Comparison of ENCODE assay signal across 8 cellular contexts in the genomic region with DNA sequence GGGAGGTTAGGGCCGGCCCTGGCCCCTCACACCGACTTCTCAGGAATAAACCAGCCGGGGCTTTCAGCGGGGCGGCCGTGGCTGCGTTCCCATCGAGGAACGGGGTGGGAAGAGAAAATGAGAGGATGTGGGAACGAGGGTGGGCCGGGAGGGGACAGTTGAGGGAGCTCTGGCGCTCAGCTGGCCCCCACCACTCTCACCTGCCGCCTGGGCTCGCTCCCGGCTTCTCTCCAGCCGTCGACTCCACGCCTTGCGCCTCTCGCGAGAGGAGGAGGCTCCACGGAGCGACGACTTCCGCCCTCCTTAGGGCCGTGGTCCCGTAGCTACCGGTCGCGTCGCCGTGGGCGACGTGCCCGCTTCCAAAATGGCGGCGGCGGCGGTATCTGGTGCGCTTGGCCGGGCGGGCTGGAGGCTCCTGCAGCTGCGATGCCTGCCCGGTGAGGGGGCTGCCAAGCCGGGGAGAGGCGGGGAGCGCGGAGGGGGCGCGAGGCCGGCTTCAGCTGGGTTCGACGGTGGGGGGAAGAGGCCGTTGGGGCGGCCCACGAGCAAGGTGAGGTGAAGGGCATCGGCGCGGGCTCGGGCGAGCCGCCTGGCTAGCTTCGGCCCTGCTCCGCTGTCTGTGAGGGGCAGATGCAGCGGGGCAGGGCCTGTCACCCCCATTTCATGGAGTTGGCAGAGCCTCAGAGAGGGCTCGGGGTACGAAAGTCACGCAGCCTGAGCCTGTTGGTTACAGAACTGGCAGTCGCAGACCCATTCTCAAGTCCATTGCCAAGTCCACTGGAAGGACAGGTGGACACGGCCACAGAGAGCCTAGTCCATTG. TPM values are rescaled to one million over a fixed set of nuclear protein-coding genes. Genes with fewer than 3 reads are reported as not detected.
DNase-seq lines count a peak whose midpoint lies in the region; ATAC-seq and TF ChIP-seq lines count a peak whose summit lies in the region.

A gene (minus strand): TSS at position 244 of the 821 bp plus-strand sequence. CDS start 6,457 bp downstream, outside the sequence.
A gene with protein sequence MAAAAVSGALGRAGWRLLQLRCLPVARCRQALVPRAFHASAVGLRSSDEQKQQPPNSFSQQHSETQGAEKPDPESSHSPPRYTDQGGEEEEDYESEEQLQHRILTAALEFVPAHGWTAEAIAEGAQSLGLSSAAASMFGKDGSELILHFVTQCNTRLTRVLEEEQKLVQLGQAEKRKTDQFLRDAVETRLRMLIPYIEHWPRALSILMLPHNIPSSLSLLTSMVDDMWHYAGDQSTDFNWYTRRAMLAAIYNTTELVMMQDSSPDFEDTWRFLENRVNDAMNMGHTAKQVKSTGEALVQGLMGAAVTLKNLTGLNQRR (plus strand): TSS at position 338 of the 821 bp plus-strand sequence. CDS start 27 bp downstream, at position 365.

- H3K79me1 ChIP-seq in IMR-90 (ENCODE audit: low read depth in 1 of 2, low read length in 2 of 2), result peaks cover 40 to 60% of the 10 kb centered on the region in 2 experiments

- CTCF ChIA-PET in IMR-90 (lab: Yijun Ruan, JAX), result interaction anchor here (0.8 kb wide), 1 partner anchor 14 kb away, joined by 3 read pairs; no protein-coding TSS in a partner anchor

- peak within 1 kb of the TSS; percentile 64 for H4K91ac ChIP-seq in IMR-90 (ENCODE audit: insufficient read depth, low read depth, low read length)

- H3K27me3 ChIP-seq in IMR-90 (ENCODE audit: control insufficient read depth, insufficient read depth, low read length), result no peaks in the 10 kb centered on the region

- TF ChIP-seq POLR2A in IMR-90 (IDR thresholded peaks at IDR 0.05; ENCODE audit: low read depth, low read length), result peak; percentile 72

- H3K4me1 ChIP-seq in IMR-90 (ENCODE audit: control insufficient read depth, insufficient read depth, low read length) (peaks cover 3% of the 10 kb centered on the region), mucosa of descending colon (ENCODE audit: low read depth) (no peaks in the 10 kb centered on the region)

- no peak within 1 kb of the TSS for H2BK120ac ChIP-seq in IMR-90 (ENCODE audit: low read depth, low read length)

- H4K5ac ChIP-seq in IMR-90 (ENCODE audit: low read depth, low read length), result peak within 1 kb of the TSS; percentile 87

- peak within 1 kb of the TSS; percentile 89 to 92 for H4K8ac ChIP-seq in IMR-90 (ENCODE audit: low read depth in 2 of 2, low read length in 2 of 2)

- H3K4me3 ChIP-seq in IMR-90 (ENCODE audit: insufficient read depth, low read depth, low read length) (peak within 1 kb of the TSS; percentile 95), epithelial cell of esophagus (ENCODE audit: low read length) (peak within 1 kb of the TSS; percentile 97), mucosa of descending colon (peak within 1 kb of the TSS; percentile 86)

- peak within 1 kb of the TSS; percentile 96 for H3K9ac ChIP-seq in IMR-90 (ENCODE audit: low read depth, low read length)

- no peak for TF ChIP-seq RAD21 in IMR-90 (IDR thresholded peaks at IDR 0.05; ENCODE audit: low read length)

- ATAC-seq in GM21528 (IDR thresholded peaks at IDR 0.05; ENCODE audit: low FRiP score, unreplicated experiment) (peak; percentile 97), IMR-90 (ENCODE audit: low read depth) (peak; percentile 99), mucosa of descending colon (peak; percentile 99)

- dilution Hi-C loops in IMR-90 (cut with HindIII; ENCODE audit: low sequenced_read_pairs, unreplicated experiment), result no loop called here

- in situ Hi-C loops in IMR-90 (cut with MboI; ENCODE audit: low sequenced_read_pairs), result no loop called here

- TF ChIP-seq CTCF in IMR-90 (conservative IDR thresholded peaks at IDR 0.05; ENCODE audit: low read depth, low read length), result 0 out of 2 replicates have a peak, but pooled peaks have one; percentile 7
- TF ChIP-seq CTCF in epithelial cell of esophagus (IDR thresholded peaks at IDR 0.05; ENCODE audit: insufficient read depth, low read depth, low read length, missing control alignments), result no peak
- no peak for TF ChIP-seq CTCF in mucosa of descending colon (IDR thresholded peaks at IDR 0.05)

- H2AK9ac ChIP-seq in IMR-90 (replicated peaks; ENCODE audit: low read depth, low read length, poor library complexity), result peak within 1 kb of the TSS; percentile 97

- BruUV-seq in IMR-90 (replicated peaks; lab: Mats Ljungman, UMichigan), result no TSS peak

- DNase-seq in DMS 273 treated with DMSO at 0.1 percent for 48 hours (lab: John Stamatoyannopoulos, UW) (peak; percentile 73), IMR-90 (peak; percentile 91), OCI-M1 (lab: John Stamatoyannopoulos, UW) (peak; percentile 90), activated T-cell treated with anti-CD3 and anti-CD28 coated beads for 24 hours (ENCODE audit: low read depth) (peak; percentile 88), epithelial cell of esophagus (ENCODE audit: low read depth) (peak; percentile 96), mucosa of descending colon (peak; percentile 95 to 97 (median 97))
- DNase-seq in stimulated activated CD8-positive, alpha-beta memory T cell treated with anti-CD3 and anti-CD28 coated beads, Interleukin-4, amount 100 ng/mL, for 1 hour (ENCODE audit: low read depth in 2 of 2, low spot score in 1 of 2), result peak; percentile 80 to 82

- H3K4me2 ChIP-seq in IMR-90 (ENCODE audit: low read depth, low read length), result peak within 1 kb of the TSS; percentile 98

- 0 out of 2 replicates have a peak, but pooled peaks cover 3% of the 10 kb centered on the region for H3K9me1 ChIP-seq in IMR-90 (ENCODE audit: insufficient read depth, low read length)

- 0% methylated on average over 18 of the region's 70 CpGs; no CpG with 5 or more reads in 1 of the 2 experiments for WGBS in IMR-90 (ENCODE audit: extremely low coverage in 2 of 2, insufficient read length in 1 of 2), 2 experiments

- H3K23ac ChIP-seq in IMR-90 (ENCODE audit: low read depth, low read length), result peak within 1 kb of the TSS; percentile 80

- H3K27ac ChIP-seq in IMR-90 (ENCODE audit: insufficient read depth, low read length), result peak within 1 kb of the TSS; percentile 71

- H3K18ac ChIP-seq in IMR-90 (ENCODE audit: low read depth, low read length), result no peak within 1 kb of the TSS

- no peaks in the 10 kb centered on the region for H4K20me1 ChIP-seq in IMR-90 (ENCODE audit: insufficient read depth, low read length)

- peak within 1 kb of the TSS; percentile 70 for H3K14ac ChIP-seq in IMR-90 (replicated peaks; ENCODE audit: low read depth, low read length)

- peak within 1 kb of the TSS; percentile 68 for H3K4ac ChIP-seq in IMR-90 (ENCODE audit: low read depth, low read length)

- H2BK20ac ChIP-seq in IMR-90 (ENCODE audit: low read depth, low read length), result no peak within 1 kb of the TSS

- H2BK5ac ChIP-seq in IMR-90 (ENCODE audit: low read depth, low read length, poor library complexity, severe bottlenecking), result peak within 1 kb of the TSS; percentile 3

- POLR2A ChIA-PET in IMR-90 (lab: Charles Lee; ENCODE audit: unreplicated experiment), result interaction anchor here (0.6 kb wide), 2 partner anchors 118 to 199 kb away, joined by 6 to 20 read pairs; no protein-coding TSS in a partner anchor

- H3K36me3 ChIP-seq in IMR-90 (ENCODE audit: control insufficient read depth, insufficient read depth, low read length) (peaks cover 2% of the 10 kb centered on the region), mucosa of descending colon (ENCODE audit: low read depth) (no peaks in the 10 kb centered on the region)

- no peak within 1 kb of the TSS for H2BK15ac ChIP-seq in IMR-90 (ENCODE audit: low read depth, low read length)

- peak within 1 kb of the TSS; percentile 97 for H2AFZ ChIP-seq in IMR-90 (replicated peaks; ENCODE audit: low read length, poor library complexity)

- peak within 1 kb of the TSS; percentile 71 for H2AK5ac ChIP-seq in IMR-90 (ENCODE audit: low read depth, low read length)

- peak within 1 kb of the TSS; percentile 39 for H3K56ac ChIP-seq in IMR-90 (ENCODE audit: extremely low read depth, insufficient read depth, low read length)

- intact Hi-C loops in IMR-90 (cut with micrococcal nuclease) (no loop called here), mucosa of descending colon (cut with DNase I, micrococcal nuclease) (no loop called here)

- H3K9me3 ChIP-seq in IMR-90 (ENCODE audit: control insufficient read depth, insufficient read depth, low read length), result no peaks in the 10 kb centered on the region
- no peaks in the 10 kb centered on the region for H3K9me3 ChIP-seq in mucosa of descending colon

TF ChIP-seq in IMR-90, 13 proteins besides CTCF, POLR2A, EP300 and RAD21:
- TF ChIP-seq, protein P1, sequence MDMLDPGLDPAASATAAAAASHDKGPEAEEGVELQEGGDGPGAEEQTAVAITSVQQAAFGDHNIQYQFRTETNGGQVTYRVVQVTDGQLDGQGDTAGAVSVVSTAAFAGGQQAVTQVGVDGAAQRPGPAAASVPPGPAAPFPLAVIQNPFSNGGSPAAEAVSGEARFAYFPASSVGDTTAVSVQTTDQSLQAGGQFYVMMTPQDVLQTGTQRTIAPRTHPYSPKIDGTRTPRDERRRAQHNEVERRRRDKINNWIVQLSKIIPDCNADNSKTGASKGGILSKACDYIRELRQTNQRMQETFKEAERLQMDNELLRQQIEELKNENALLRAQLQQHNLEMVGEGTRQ (IDR thresholded peaks at IDR 0.05; ENCODE audit: low read depth, low read length), result peak; percentile 22; the same call in 1 of the 2 replicates
- TF ChIP-seq MAZ (IDR thresholded peaks at IDR 0.05; ENCODE audit: borderline replicate concordance, low read depth, low read length) (peak; percentile 37; the same call in 1 of the 2 replicates), MXI1 (IDR thresholded peaks at IDR 0.05; ENCODE audit: borderline replicate concordance, low read depth, low read length) (peak; percentile 91), RFX5 (IDR thresholded peaks at IDR 0.05; ENCODE audit: low read depth, low read length) (no peak)

RNA-seq across cellular contexts. Expression of the first gene that starts in this region (rescaled TPM):
- total RNA-seq in IMR-90 (2012; rRNA removed), result 42.2 and 47.7 TPM in 2 replicates
- 40.2 and 41.6 TPM in 2 replicates for polyA plus RNA-seq in IMR-90 (2012; rRNA removed)
- 17.0 and 37.1 TPM in 2 replicates for polyA plus RNA-seq in IMR-90 (2012; cell fraction: cytosol; rRNA removed)
- polyA plus RNA-seq in IMR-90 (2012; cell fraction: nucleus; rRNA removed; ENCODE audit: low replicate concordance), result 17.1 and 40.4 TPM in 2 replicates
- total RNA-seq in mucosa of descending colon, result 10 to 100 TPM; 43.2 to 63.7 (median 53.8) TPM

RNA-seq across cellular contexts. Expression of the second gene that starts in this region (rescaled TPM):
- total RNA-seq in IMR-90 (2012; rRNA removed) (50.0 and 57.9 TPM in 2 replicates), mucosa of descending colon (100 to 1,000 TPM in 2 of 3 donors, 10 to 100 TPM in 1; 98.0 to 147 (median 109) TPM)
- polyA plus RNA-seq in IMR-90 (2012; rRNA removed), result 56.1 and 58.5 TPM in 2 replicates
- polyA plus RNA-seq in IMR-90 (2012; cell fraction: cytosol; rRNA removed), result 43.0 and 87.4 TPM in 2 replicates
- polyA plus RNA-seq in IMR-90 (2012; cell fraction: nucleus; rRNA removed; ENCODE audit: low replicate concordance), result 64.7 and 84.2 TPM in 2 replicates

Comparison
In these comparisons a context has a peak if more than half of its experiments do, and no peak if none do; other contexts are left out.
1. Peak in every context shown above with its lines: DNase-seq, ATAC-seq, H3K4me3 ChIP-seq and H3K27ac ChIP-seq.